Comparison of ENCODE assay signal across 10 cellular contexts in genomic region chr10:50501899-50502556, GRCh38.
A peak's percentile ranks its signal among the peaks of the same experiment; 100 is the strongest.
DNase-seq lines count a peak whose midpoint lies in the region; ATAC-seq and TF ChIP-seq lines count a peak whose summit lies in the region.
"Had no signal": no experiment of that assay in that cellular context is flagged by ENCODE, and none has a peak within 500 bp of the region (broad histone marks: within the 10 kb centered on the region; RNA-seq: fewer than 3 reads in every experiment).

No MANE protein-coding gene starts in this region.

- ATAC-seq in GM18907 (IDR thresholded peaks at IDR 0.05; ENCODE audit: unreplicated experiment) = peak; percentile 53
- ATAC-seq in HG02678 (IDR thresholded peaks at IDR 0.05; ENCODE audit: unreplicated experiment) = peak; percentile 40
- ATAC-seq in activated T-cell treated with anti-CD3 and anti-CD28 coated beads, Interleukin-2, amount 50 U/mL, for 72 hours (replicated peaks in 1 of 2) = peak; percentile 25 to 42
- ATAC-seq: body of pancreas had no signal

- no peak for TF ChIP-seq CTCF in nephron (IDR thresholded peaks at IDR 0.05; ENCODE audit: unreplicated experiment in 3 of 3)
- TF ChIP-seq CTCF in WERI-Rb-1 (IDR thresholded peaks at IDR 0.05; ENCODE audit: low read depth, low read length) = no peak

- H3K4me1 Mint-ChIP-seq in activated T-cell treated with anti-CD3 and anti-CD28 coated beads, Interleukin-2, amount 50 U/mL, for 72 hours (ENCODE audit: low read depth) = peaks cover 78% of the 10 kb centered on the region
- peaks cover 5% of the 10 kb centered on the region for H3K4me1 Mint-ChIP-seq in nephron

- peak overlapping the region; percentile 46 for H3K27ac Mint-ChIP-seq in activated T-cell treated with anti-CD3 and anti-CD28 coated beads, Interleukin-2, amount 50 U/mL, for 72 hours
- H3K27ac Mint-ChIP-seq in nephron = peak overlapping the region in 2 of 3 experiments; percentile 36 to 69

- H3K27ac ChIP-seq in WERI-Rb-1 = no peak overlapping the region
- H3K27ac ChIP-seq: body of pancreas had no signal

- H3K27me3 ChIP-seq in WERI-Rb-1 (ENCODE audit: insufficient read depth, low read depth, severe bottlenecking) = no peaks in the 10 kb centered on the region
- H3K27me3 ChIP-seq: body of pancreas had no signal

- peak in 1 of 2 donors; percentile 14 for DNase-seq in activated T-cell treated with anti-CD3 and anti-CD28 coated beads, Interleukin-2, amount 50 U/mL, for 72 hours
- DNase-seq in WERI-Rb-1 (no peak), NCI-H1417 (lab: John Stamatoyannopoulos, UW) (no peak), Ammon's horn (ENCODE audit: low spot score) (no peak)
- DNase-seq: body of pancreas, kidney glomerular epithelial cell, SW 1271 had no signal

- peaks cover 9% of the 10 kb centered on the region for H3K27me3 Mint-ChIP-seq in activated T-cell treated with anti-CD3 and anti-CD28 coated beads, Interleukin-2, amount 50 U/mL, for 72 hours (ENCODE audit: low read depth)
- H3K27me3 Mint-ChIP-seq in nephron (ENCODE audit: low read depth) = peaks cover under 1% of the 10 kb centered on the region

- H3K9me3 Mint-ChIP-seq in activated T-cell treated with anti-CD3 and anti-CD28 coated beads, Interleukin-2, amount 50 U/mL, for 72 hours = no peaks in the 10 kb centered on the region
- no peaks in the 10 kb centered on the region for H3K9me3 Mint-ChIP-seq in nephron

- peak overlapping the region; percentile 13 to 62 for H3K4me3 Mint-ChIP-seq in activated T-cell treated with anti-CD3 and anti-CD28 coated beads, Interleukin-2, amount 50 U/mL, for 72 hours
- H3K4me3 Mint-ChIP-seq in nephron = no peak overlapping the region

- H3K4me3 ChIP-seq in WERI-Rb-1 (ENCODE audit: low read depth, low read length) = no peak overlapping the region
- H3K4me3 ChIP-seq: body of pancreas had no signal

- H3K36me3 ChIP-seq in WERI-Rb-1 = no peaks in the 10 kb centered on the region

- H3K36me3 Mint-ChIP-seq in activated T-cell treated with anti-CD3 and anti-CD28 coated beads, Interleukin-2, amount 50 U/mL, for 72 hours (ENCODE audit: insufficient read depth in 2 of 2) = peaks cover 0 to 4% of the 10 kb centered on the region in 2 donors
- H3K36me3 Mint-ChIP-seq in nephron (ENCODE audit: low read depth) = no peaks in the 10 kb centered on the region

- no peaks in the 10 kb centered on the region for H3K9me3 ChIP-seq in WERI-Rb-1 (ENCODE audit: severe bottlenecking)
- H3K9me3 ChIP-seq: body of pancreas had no signal

Comparison
In these comparisons a context has a peak if more than half of its experiments do, and no peak if none do; other contexts are left out.
1. H3K4me3 Mint-ChIP-seq: peak in activated T-cell treated with anti-CD3 and anti-CD28 coated beads, Interleukin-2, amount 50 U/mL, for 72 hours (2 of 2); none in nephron (0 of 3).
2. Peak in every context shown above with its lines, with median percentiles within 50 percentile points of each other: ATAC-seq.